Comparison of ENCODE assay signal across 8 cellular contexts in genomic region chr10:93554760-93555432, GRCh38. TPM values are rescaled to one million over a fixed set of nuclear protein-coding genes. Genes with fewer than 3 reads are reported as not detected.
DNase-seq lines count a peak whose midpoint lies in the region; TF ChIP-seq lines count a peak whose summit lies in the region.

No MANE protein-coding gene starts in this region.

- H3K27ac Mint-ChIP-seq in neural crest cell (ENCODE audit: unreplicated experiment) (no peak overlapping the region), type B pancreatic cell (no peak overlapping the region)

- peak; percentile 65 for DNase-seq in DMS153 (lab: John Stamatoyannopoulos, UW)
- DNase-seq in HEK293T (ENCODE audit: extremely low spot score): peak; percentile 89
- DNase-seq in NCI-H82 (lab: John Stamatoyannopoulos, UW): peak; percentile 91
- DNase-seq in activated T-cell treated with anti-CD3 and anti-CD28 coated beads for 4 hours: peak; percentile 9
- DNase-seq in fibroblast of the conjunctiva (ENCODE audit: low read depth): peak; percentile 43
- DNase-seq in neural crest cell (ENCODE audit: low read depth, low spot score): peak; percentile 85
- DNase-seq in type B pancreatic cell (ENCODE audit: extremely low spot score, unreplicated experiment): no peak
- DNase-seq in DMS79 (lab: John Stamatoyannopoulos, UW): no peak

- H3K9me3 Mint-ChIP-seq in neural crest cell (peaks cover 5% of the 10 kb centered on the region), type B pancreatic cell (peaks cover 6% of the 10 kb centered on the region)

- H3K4me1 Mint-ChIP-seq in neural crest cell (peaks cover 12% of the 10 kb centered on the region), type B pancreatic cell (ENCODE audit: unreplicated experiment) (peaks cover 14% of the 10 kb centered on the region)

- peak; percentile 74 for TF ChIP-seq CTCF in neural crest cell (conservative IDR thresholded peaks at IDR 0.05)
- peak; percentile 82 for TF ChIP-seq CTCF in type B pancreatic cell (conservative IDR thresholded peaks at IDR 0.05)

- no peak overlapping the region for H3K4me3 Mint-ChIP-seq in neural crest cell
- no peak overlapping the region for H3K4me3 Mint-ChIP-seq in type B pancreatic cell

- CTCF ChIA-PET in HEK293T (lab: Yijun Ruan, JAX): interaction anchor here (0.6 to 1.3 kb wide), 13 partner anchors 9 to 261 kb away, joined by 3 to 15 read pairs (median 5); no protein-coding TSS in a partner anchor

- POLR2A ChIA-PET in HEK293T (lab: Yijun Ruan, JAX): interaction anchor here (1.0 to 1.1 kb wide), 2 partner anchors 125 to 148 kb away, joined by 3 to 8 read pairs; no protein-coding TSS in a partner anchor

- H3K36me3 Mint-ChIP-seq in neural crest cell (ENCODE audit: low read depth) (no peaks in the 10 kb centered on the region), type B pancreatic cell (peaks cover 5% of the 10 kb centered on the region)

- peaks cover 3% of the 10 kb centered on the region for H3K27me3 Mint-ChIP-seq in neural crest cell (ENCODE audit: low read depth)
- H3K27me3 Mint-ChIP-seq in type B pancreatic cell: no peaks in the 10 kb centered on the region

TF ChIP-seq in HEK293T, 16 proteins besides CTCF, POLR2A, EP300 and RAD21:
- TF ChIP-seq FOXK2 (IDR thresholded peaks at IDR 0.05) (no peak), L3MBTL2 (conservative IDR thresholded peaks at IDR 0.05) (no peak), FOXM1 (IDR thresholded peaks at IDR 0.05; ENCODE audit: borderline replicate concordance) (no peak), TARDBP (IDR thresholded peaks at IDR 0.05) (no peak)

RNA-seq across cellular contexts. Expression of gene FFAR4, which starts 11.6 kb away (rescaled TPM):
- total RNA-seq in neural crest cell: 0.09 TPM in 1 of 2 replicates, not detected in the other
- total RNA-seq in type B pancreatic cell (ENCODE audit: low replicate concordance): 0.70 and 1.2 TPM in 2 replicates

RNA-seq across cellular contexts. Expression of gene RBP4, which starts 46.1 kb away (rescaled TPM):
- total RNA-seq in neural crest cell (not detected in 2 replicates), type B pancreatic cell (ENCODE audit: low replicate concordance) (30.3 and 54.3 TPM in 2 replicates)

RNA-seq across cellular contexts. Expression of gene PDE6C, which starts 57.4 kb away (rescaled TPM):
- total RNA-seq in neural crest cell (not detected in 2 replicates), type B pancreatic cell (ENCODE audit: low replicate concordance) (not detected in 2 replicates)

RNA-seq across cellular contexts. Expression of gene CEP55, which starts 58.5 kb away (rescaled TPM):
- total RNA-seq in neural crest cell (30.7 and 30.9 TPM in 2 replicates), type B pancreatic cell (ENCODE audit: low replicate concordance) (7.4 and 14.8 TPM in 2 replicates)

Comparison
In these comparisons a context has a peak if more than half of its experiments do, and no peak if none do; other contexts are left out.
1. DNase-seq: peak in DMS153 (single experiment), HEK293T (single experiment), NCI-H82 (single experiment), activated T-cell treated with anti-CD3 and anti-CD28 coated beads for 4 hours (single experiment), fibroblast of the conjunctiva (single experiment) and neural crest cell (single experiment); none in type B pancreatic cell (single experiment) and DMS79 (single experiment).
2. RNA of gene RBP4, which starts 46.1 kb away (total RNA-seq): 30.3 to 54.3 TPM in type B pancreatic cell; not detected in neural crest cell; every median in the first group is over 10 times any median in the second.